8 cellular contexts compared by ENCODE assay signal in genomic region chr21:33380483-33380998, GRCh38. TPM values are rescaled to one million over a fixed set of nuclear protein-coding genes. Genes with fewer than 3 reads are reported as not detected.
DNase-seq lines count a peak whose midpoint lies in the region; ATAC-seq and TF ChIP-seq lines count a peak whose summit lies in the region.

No MANE protein-coding gene starts in this region.

- H3K27ac ChIP-seq in SJSA1 (peak overlapping the region; percentile 76), sigmoid colon (peak overlapping the region; percentile 65 to 75 (median 71))

- H3K4me3 ChIP-seq in SJSA1 = no peak overlapping the region
- H3K4me3 ChIP-seq in sigmoid colon = no peak overlapping the region

- no peaks in the 10 kb centered on the region for H3K36me3 Mint-ChIP-seq in activated naive CD4-positive, alpha-beta T cell treated with anti-CD3 and anti-CD28 coated beads for 36 hours (ENCODE audit: low read depth)

- H3K9me3 Mint-ChIP-seq in activated naive CD4-positive, alpha-beta T cell treated with anti-CD3 and anti-CD28 coated beads for 36 hours = no peaks in the 10 kb centered on the region

- H3K27ac Mint-ChIP-seq in activated naive CD4-positive, alpha-beta T cell treated with anti-CD3 and anti-CD28 coated beads for 36 hours = peak overlapping the region; percentile 71

- H3K36me3 ChIP-seq in SJSA1 (no peaks in the 10 kb centered on the region), sigmoid colon (no peaks in the 10 kb centered on the region)

- 15 to 26% methylated on average over 11 of the region's 11 CpGs for WGBS in sigmoid colon, 2 donors

- ATAC-seq in GM18909 (IDR thresholded peaks at IDR 0.05; ENCODE audit: poor library complexity, unreplicated experiment) = peak; percentile 63
- peak; percentile 31 for ATAC-seq in HG03342 (IDR thresholded peaks at IDR 0.05; ENCODE audit: unreplicated experiment)
- peak; percentile 97 for ATAC-seq in Right ventricle myocardium superior (ENCODE audit: poor library complexity)

- H3K27me3 ChIP-seq in SJSA1 (replicated peaks) (no peaks in the 10 kb centered on the region), sigmoid colon (no peaks in the 10 kb centered on the region)

- no peak for TF ChIP-seq CTCF in sigmoid colon (IDR thresholded peaks at IDR 0.05)

- in situ Hi-C loops in ACHN (cut with HindIII; ENCODE audit: low pct_ligation_motif_present, low pct_unique_long_range_greater_than_20kb, low sequenced_read_pairs) = no loop called here

- intact Hi-C loops in activated naive CD4-positive, alpha-beta T cell treated with anti-CD3 and anti-CD28 coated beads for 36 hours (cut with micrococcal nuclease) = loop anchor here (1.0 to 5.0 kb wide), 8 partner anchors 19 to 608 kb away; partner anchors contain the start of genes IFNAR1 and IL10RB
- intact Hi-C loops in Right ventricle myocardium superior (cut with DNase I) (no loop called here), sigmoid colon (cut with DNase I) (no loop called here)

- no peak for TF ChIP-seq EP300 in sigmoid colon (IDR thresholded peaks at IDR 0.05)

- peaks cover under 1% of the 10 kb centered on the region for H3K27me3 Mint-ChIP-seq in activated naive CD4-positive, alpha-beta T cell treated with anti-CD3 and anti-CD28 coated beads for 36 hours (ENCODE audit: low read depth)

- H3K4me3 Mint-ChIP-seq in activated naive CD4-positive, alpha-beta T cell treated with anti-CD3 and anti-CD28 coated beads for 36 hours = peak overlapping the region; percentile 39

- TF ChIP-seq POLR2A in sigmoid colon (IDR thresholded peaks at IDR 0.05) = peak in 1 of 2 donors; percentile 18

- DNase-seq in ACHN = peak; percentile 95
- DNase-seq in SJSA1 (ENCODE audit: low read depth in 1 of 2, low spot score in 2 of 2) = peak; percentile 88 to 97
- DNase-seq in activated naive CD4-positive, alpha-beta T cell treated with anti-CD3 and anti-CD28 coated beads for 36 hours = peak; percentile 98
- peak; percentile 93 for DNase-seq in Right ventricle myocardium superior
- DNase-seq in sigmoid colon = peak; percentile 90
- no peak for DNase-seq in NCI-H1694 treated with DMSO at 0.1 percent for 48 hours (lab: John Stamatoyannopoulos, UW)

- peaks cover 63% of the 10 kb centered on the region for H3K4me1 Mint-ChIP-seq in activated naive CD4-positive, alpha-beta T cell treated with anti-CD3 and anti-CD28 coated beads for 36 hours (ENCODE audit: low read depth)

- H3K4me1 ChIP-seq in SJSA1 (replicated peaks) = peaks cover 34% of the 10 kb centered on the region
- peaks cover 0 to 27% (median 19%) of the 10 kb centered on the region in 4 donors for H3K4me1 ChIP-seq in sigmoid colon

- H3K9me3 ChIP-seq in SJSA1 (replicated peaks) (no peaks in the 10 kb centered on the region), sigmoid colon (no peaks in the 10 kb centered on the region)

- CTCF ChIA-PET in activated naive CD4-positive, alpha-beta T cell treated with anti-CD3 and anti-CD28 coated beads for 36 hours (lab: Charles Lee) = interaction anchor here (0.9 to 2.0 kb wide), 4 partner anchors 19 to 184 kb away, joined by 3 to 9 read pairs (median 5); no protein-coding TSS in a partner anchor

RNA-seq across cellular contexts. Expression of gene IFNGR2, which starts 22.7 kb away (rescaled TPM):
- total RNA-seq in SJSA1 (2014; rRNA removed; shearing (Covaris generic)) = 68.4 and 92.0 TPM in 2 replicates
- 10 to 100 TPM; 16.3 to 17.5 TPM for total RNA-seq in activated naive CD4-positive, alpha-beta T cell treated with anti-CD3 and anti-CD28 coated beads for 36 hours
- total RNA-seq in Right ventricle myocardium superior = 34.0 TPM
- total RNA-seq in sigmoid colon = 10 to 100 TPM; 34.9 to 65.8 (median 38.5) TPM
- 100 to 1,000 TPM in 2 of 3 donors, 10 to 100 TPM in 1; 72.1 to 178 (median 135) TPM for polyA plus RNA-seq in sigmoid colon

RNA-seq across cellular contexts. Expression of gene IFNAR1, which starts 55.8 kb away (rescaled TPM):
- 9.7 and 16.2 TPM in 2 replicates for total RNA-seq in SJSA1 (2014; rRNA removed; shearing (Covaris generic))
- 10 to 100 TPM; 20.6 to 24.3 TPM for total RNA-seq in activated naive CD4-positive, alpha-beta T cell treated with anti-CD3 and anti-CD28 coated beads for 36 hours
- total RNA-seq in Right ventricle myocardium superior (27.8 TPM), sigmoid colon (10 to 100 TPM; 23.5 to 32.6 (median 25.5) TPM)
- 10 to 100 TPM in 1 of 3 donors, 1 to 10 TPM in 2; 6.6 to 26.5 (median 7.9) TPM for polyA plus RNA-seq in sigmoid colon

Comparison
In these comparisons a context has a peak if more than half of its experiments do, and no peak if none do; other contexts are left out.
1. ATAC-seq: peak in every context shown above with its lines; median percentile 97 in Right ventricle myocardium superior; 63 in GM18909; 31 in HG03342.